ENCODE assay signal across 1 cellular context in genomic region chr10:68080853-68081431, GRCh38.
TF ChIP-seq lines count a peak whose summit lies in the region.

No MANE protein-coding gene starts in this region.

TF ChIP-seq in HEK293, 187 proteins besides CTCF, POLR2A, EP300 and RAD21 (continued from another document):
- TF ChIP-seq ZNF692 (tag by site-specific recombination; IDR thresholded peaks at IDR 0.05) (peak; percentile 53; the same call in 1 of the 2 replicates), ATF2 (tag by site-specific recombination; IDR thresholded peaks at IDR 0.05; ENCODE audit: low read depth) (no peak)
